1 cellular context compared by ENCODE assay signal in the genomic region with DNA sequence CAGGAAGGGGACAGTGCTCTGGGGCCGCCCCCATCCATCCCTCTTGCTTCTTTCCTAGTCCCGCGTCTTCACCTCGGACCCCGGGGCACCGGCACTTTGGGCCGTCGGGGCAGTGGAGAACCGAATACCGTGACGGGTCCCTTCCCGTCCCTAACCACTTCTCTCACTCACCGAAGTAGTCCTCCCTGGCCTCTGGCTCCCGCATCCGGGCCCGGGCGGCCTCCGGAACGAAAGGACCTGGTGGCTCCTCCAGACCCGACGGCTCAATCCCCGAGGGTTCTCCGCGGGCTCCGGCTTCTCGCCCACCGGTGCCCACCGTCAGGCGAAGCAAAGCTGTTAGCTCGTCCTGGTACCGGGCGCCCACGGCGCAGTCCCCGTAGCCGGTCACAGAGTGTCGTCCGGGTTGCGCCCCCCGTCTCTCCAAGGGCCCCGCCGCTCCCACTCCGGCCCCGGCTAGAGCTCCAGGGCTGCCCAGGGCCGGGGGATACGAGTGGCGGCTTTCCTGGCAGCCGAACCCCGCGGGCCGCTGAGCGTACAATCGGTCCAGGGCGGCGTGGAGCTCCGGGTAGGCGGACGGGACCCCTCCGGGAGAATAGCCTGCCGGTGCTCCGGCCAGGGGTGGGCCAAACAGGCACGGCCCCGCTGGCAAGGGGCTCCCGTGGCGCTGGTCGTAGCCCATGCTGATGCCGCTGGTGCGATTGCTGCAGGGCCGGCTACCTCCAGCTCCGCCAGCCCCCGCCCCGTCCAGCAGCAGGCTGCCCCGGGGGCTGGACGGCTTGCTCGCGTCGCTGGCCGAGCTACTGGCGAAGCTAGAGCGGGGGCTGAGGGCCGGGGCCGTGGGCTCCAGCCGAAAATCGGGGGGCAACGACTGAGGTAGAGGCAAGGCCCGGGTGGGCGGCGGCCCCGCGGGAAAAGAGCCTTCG.
TF ChIP-seq lines count a peak whose summit lies in the region.

No MANE protein-coding gene starts in this region.

TF ChIP-seq in HepG2, 621 proteins besides CTCF, POLR2A, EP300 and RAD21 (continues in another document):
- peak; percentile 48; the same call in 1 of the 2 replicates for TF ChIP-seq RELA (CRISPR knock-in tag; IDR thresholded peaks at IDR 0.05)
- peak; percentile 26 for TF ChIP-seq ZNF704 (CRISPR knock-in tag; IDR thresholded peaks at IDR 0.05; ENCODE audit: borderline replicate concordance)
- peak; percentile 60 for TF ChIP-seq JARID2 (CRISPR knock-in tag; IDR thresholded peaks at IDR 0.05; ENCODE audit: insufficient replicate concordance)
- TF ChIP-seq POLR2G (IDR thresholded peaks at IDR 0.05; ENCODE audit: low read depth, low read length), result peak; percentile 63
- peak; percentile 74 for TF ChIP-seq ZNF230 (CRISPR knock-in tag; IDR thresholded peaks at IDR 0.05)
- no peak for TF ChIP-seq FOXC1 (CRISPR knock-in tag; IDR thresholded peaks at IDR 0.05; ENCODE audit: borderline replicate concordance)
- TF ChIP-seq ZNF703 (CRISPR knock-in tag; IDR thresholded peaks at IDR 0.05; ENCODE audit: borderline replicate concordance), result no peak
- TF ChIP-seq, protein P1, sequence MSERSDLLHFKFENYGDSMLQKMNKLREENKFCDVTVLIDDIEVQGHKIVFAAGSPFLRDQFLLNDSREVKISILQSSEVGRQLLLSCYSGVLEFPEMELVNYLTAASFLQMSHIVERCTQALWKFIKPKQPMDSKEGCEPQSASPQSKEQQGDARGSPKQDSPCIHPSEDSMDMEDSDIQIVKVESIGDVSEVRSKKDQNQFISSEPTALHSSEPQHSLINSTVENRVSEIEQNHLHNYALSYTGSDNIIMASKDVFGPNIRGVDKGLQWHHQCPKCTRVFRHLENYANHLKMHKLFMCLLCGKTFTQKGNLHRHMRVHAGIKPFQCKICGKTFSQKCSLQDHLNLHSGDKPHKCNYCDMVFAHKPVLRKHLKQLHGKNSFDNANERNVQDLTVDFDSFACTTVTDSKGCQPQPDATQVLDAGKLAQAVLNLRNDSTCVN (CRISPR knock-in tag; IDR thresholded peaks at IDR 0.05; ENCODE audit: borderline replicate concordance), result peak; percentile 32; the same call in 1 of the 2 replicates
- 0 out of 2 replicates have a peak, but pooled peaks have one; percentile 25 for TF ChIP-seq ZNF101 (CRISPR knock-in tag; IDR thresholded peaks at IDR 0.05; ENCODE audit: borderline replicate concordance, low read depth)
- no peak for TF ChIP-seq ZNF883 (CRISPR knock-in tag; IDR thresholded peaks at IDR 0.05; ENCODE audit: not compliant biosample characterization)
- TF ChIP-seq ZFP36 (IDR thresholded peaks at IDR 0.05; ENCODE audit: borderline replicate concordance, low read depth, low read length, partially characterized antibody), result no peak
- 0 out of 2 replicates have a peak, but pooled peaks have one; percentile 36 for TF ChIP-seq KAT8 (CRISPR knock-in tag; IDR thresholded peaks at IDR 0.05)
- TF ChIP-seq SIX4 (CRISPR knock-in tag; IDR thresholded peaks at IDR 0.05), result no peak
- no peak for TF ChIP-seq TRIM22 (IDR thresholded peaks at IDR 0.05)
- peak; percentile 90 for TF ChIP-seq SRSF1 (optimal IDR thresholded peaks at IDR 0.05; ENCODE audit: low read depth, low read length)
- TF ChIP-seq POLR2AphosphoS2 (IDR thresholded peaks at IDR 0.05; ENCODE audit: low read depth, low read length), result peak; percentile 85; the same call in 1 of the 2 replicates
- TF ChIP-seq ZKSCAN8 (CRISPR knock-in tag; IDR thresholded peaks at IDR 0.05; ENCODE audit: borderline replicate concordance), result 0 out of 2 replicates have a peak, but pooled peaks have one; percentile 9
- TF ChIP-seq ZNF138 (CRISPR knock-in tag; IDR thresholded peaks at IDR 0.05; ENCODE audit: low read depth), result peak; percentile 83
- TF ChIP-seq CENPBD1 (CRISPR knock-in tag; IDR thresholded peaks at IDR 0.05; ENCODE audit: borderline replicate concordance, low read depth), result no peak
- TF ChIP-seq NFIB (CRISPR knock-in tag; IDR thresholded peaks at IDR 0.05; ENCODE audit: borderline replicate concordance), result no peak
- no peak for TF ChIP-seq ZNF616 (CRISPR knock-in tag; IDR thresholded peaks at IDR 0.05; ENCODE audit: low read depth)
- no peak; the same call in 1 of the 2 replicates for TF ChIP-seq KLF13 (CRISPR knock-in tag; IDR thresholded peaks at IDR 0.05)
- TF ChIP-seq, protein P2, sequence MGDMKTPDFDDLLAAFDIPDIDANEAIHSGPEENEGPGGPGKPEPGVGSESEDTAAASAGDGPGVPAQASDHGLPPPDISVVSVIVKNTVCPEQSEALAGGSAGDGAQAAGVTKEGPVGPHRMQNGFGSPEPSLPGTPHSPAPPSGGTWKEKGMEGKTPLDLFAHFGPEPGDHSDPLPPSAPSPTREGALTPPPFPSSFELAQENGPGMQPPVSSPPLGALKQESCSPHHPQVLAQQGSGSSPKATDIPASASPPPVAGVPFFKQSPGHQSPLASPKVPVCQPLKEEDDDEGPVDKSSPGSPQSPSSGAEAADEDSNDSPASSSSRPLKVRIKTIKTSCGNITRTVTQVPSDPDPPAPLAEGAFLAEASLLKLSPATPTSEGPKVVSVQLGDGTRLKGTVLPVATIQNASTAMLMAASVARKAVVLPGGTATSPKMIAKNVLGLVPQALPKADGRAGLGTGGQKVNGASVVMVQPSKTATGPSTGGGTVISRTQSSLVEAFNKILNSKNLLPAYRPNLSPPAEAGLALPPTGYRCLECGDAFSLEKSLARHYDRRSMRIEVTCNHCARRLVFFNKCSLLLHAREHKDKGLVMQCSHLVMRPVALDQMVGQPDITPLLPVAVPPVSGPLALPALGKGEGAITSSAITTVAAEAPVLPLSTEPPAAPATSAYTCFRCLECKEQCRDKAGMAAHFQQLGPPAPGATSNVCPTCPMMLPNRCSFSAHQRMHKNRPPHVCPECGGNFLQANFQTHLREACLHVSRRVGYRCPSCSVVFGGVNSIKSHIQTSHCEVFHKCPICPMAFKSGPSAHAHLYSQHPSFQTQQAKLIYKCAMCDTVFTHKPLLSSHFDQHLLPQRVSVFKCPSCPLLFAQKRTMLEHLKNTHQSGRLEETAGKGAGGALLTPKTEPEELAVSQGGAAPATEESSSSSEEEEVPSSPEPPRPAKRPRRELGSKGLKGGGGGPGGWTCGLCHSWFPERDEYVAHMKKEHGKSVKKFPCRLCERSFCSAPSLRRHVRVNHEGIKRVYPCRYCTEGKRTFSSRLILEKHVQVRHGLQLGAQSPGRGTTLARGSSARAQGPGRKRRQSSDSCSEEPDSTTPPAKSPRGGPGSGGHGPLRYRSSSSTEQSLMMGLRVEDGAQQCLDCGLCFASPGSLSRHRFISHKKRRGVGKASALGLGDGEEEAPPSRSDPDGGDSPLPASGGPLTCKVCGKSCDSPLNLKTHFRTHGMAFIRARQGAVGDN (CRISPR knock-in tag; IDR thresholded peaks at IDR 0.05), result peak; percentile 61
- no peak for TF ChIP-seq ATAD3A (CRISPR knock-in tag; IDR thresholded peaks at IDR 0.05)
- peak; percentile 61 for TF ChIP-seq ZNF713 (CRISPR knock-in tag; IDR thresholded peaks at IDR 0.05)
- peak; percentile 88; the same call in 1 of the 2 replicates for TF ChIP-seq ZNF33B (CRISPR knock-in tag; IDR thresholded peaks at IDR 0.05)
- no peak; the same call in 1 of the 2 replicates for TF ChIP-seq GATAD1 (CRISPR knock-in tag; IDR thresholded peaks at IDR 0.05)
- no peak for TF ChIP-seq BRD4 (CRISPR knock-in tag; IDR thresholded peaks at IDR 0.05)
- TF ChIP-seq, protein P3, sequence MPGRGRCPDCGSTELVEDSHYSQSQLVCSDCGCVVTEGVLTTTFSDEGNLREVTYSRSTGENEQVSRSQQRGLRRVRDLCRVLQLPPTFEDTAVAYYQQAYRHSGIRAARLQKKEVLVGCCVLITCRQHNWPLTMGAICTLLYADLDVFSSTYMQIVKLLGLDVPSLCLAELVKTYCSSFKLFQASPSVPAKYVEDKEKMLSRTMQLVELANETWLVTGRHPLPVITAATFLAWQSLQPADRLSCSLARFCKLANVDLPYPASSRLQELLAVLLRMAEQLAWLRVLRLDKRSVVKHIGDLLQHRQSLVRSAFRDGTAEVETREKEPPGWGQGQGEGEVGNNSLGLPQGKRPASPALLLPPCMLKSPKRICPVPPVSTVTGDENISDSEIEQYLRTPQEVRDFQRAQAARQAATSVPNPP (CRISPR knock-in tag; IDR thresholded peaks at IDR 0.05), result no peak
- TF ChIP-seq, protein P4, sequence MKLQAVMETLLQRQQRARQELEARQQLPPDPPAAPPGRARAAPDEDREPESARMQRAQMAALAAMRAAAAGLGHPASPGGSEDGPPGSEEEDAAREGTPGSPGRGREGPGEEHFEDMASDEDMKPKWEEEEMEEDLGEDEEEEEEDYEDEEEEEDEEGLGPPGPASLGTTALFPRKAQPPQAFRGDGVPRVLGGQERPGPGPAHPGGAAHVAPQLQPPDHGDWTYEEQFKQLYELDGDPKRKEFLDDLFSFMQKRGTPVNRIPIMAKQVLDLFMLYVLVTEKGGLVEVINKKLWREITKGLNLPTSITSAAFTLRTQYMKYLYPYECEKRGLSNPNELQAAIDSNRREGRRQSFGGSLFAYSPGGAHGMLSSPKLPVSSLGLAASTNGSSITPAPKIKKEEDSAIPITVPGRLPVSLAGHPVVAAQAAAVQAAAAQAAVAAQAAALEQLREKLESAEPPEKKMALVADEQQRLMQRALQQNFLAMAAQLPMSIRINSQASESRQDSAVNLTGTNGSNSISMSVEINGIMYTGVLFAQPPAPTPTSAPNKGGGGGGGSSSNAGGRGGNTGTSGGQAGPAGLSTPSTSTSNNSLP (IDR thresholded peaks at IDR 0.05; ENCODE audit: low read depth, low read length), result 0 out of 2 replicates have a peak, but pooled peaks have one; percentile 5
- TF ChIP-seq KLF9 (CRISPR knock-in tag; IDR thresholded peaks at IDR 0.05; ENCODE audit: low read depth), result peak; percentile 25; the same call in 1 of the 2 replicates
- no peak for TF ChIP-seq NR2F2 (IDR thresholded peaks at IDR 0.05; ENCODE audit: borderline replicate concordance, low read depth)
- peak; percentile 22; the same call in 1 of the 2 replicates for TF ChIP-seq HCFC1 (IDR thresholded peaks at IDR 0.05; ENCODE audit: low read depth, low read length)
- no peak for TF ChIP-seq TBP (CRISPR knock-in tag; IDR thresholded peaks at IDR 0.05)
- 0 out of 2 replicates have a peak, but pooled peaks have one; percentile 26 for TF ChIP-seq SAFB2 (CRISPR knock-in tag; IDR thresholded peaks at IDR 0.05; ENCODE audit: borderline replicate concordance, low read depth)
- no peak for TF ChIP-seq ZNF710 (CRISPR knock-in tag; IDR thresholded peaks at IDR 0.05; ENCODE audit: borderline replicate concordance)
- peak; percentile 27; the same call in 1 of the 2 replicates for TF ChIP-seq SMAD9 (CRISPR knock-in tag; IDR thresholded peaks at IDR 0.05)
- TF ChIP-seq, protein P5, sequence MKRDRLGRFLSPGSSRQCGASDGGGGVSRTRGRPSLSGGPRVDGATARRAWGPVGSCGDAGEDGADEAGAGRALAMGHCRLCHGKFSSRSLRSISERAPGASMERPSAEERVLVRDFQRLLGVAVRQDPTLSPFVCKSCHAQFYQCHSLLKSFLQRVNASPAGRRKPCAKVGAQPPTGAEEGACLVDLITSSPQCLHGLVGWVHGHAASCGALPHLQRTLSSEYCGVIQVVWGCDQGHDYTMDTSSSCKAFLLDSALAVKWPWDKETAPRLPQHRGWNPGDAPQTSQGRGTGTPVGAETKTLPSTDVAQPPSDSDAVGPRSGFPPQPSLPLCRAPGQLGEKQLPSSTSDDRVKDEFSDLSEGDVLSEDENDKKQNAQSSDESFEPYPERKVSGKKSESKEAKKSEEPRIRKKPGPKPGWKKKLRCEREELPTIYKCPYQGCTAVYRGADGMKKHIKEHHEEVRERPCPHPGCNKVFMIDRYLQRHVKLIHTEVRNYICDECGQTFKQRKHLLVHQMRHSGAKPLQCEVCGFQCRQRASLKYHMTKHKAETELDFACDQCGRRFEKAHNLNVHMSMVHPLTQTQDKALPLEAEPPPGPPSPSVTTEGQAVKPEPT (CRISPR knock-in tag; IDR thresholded peaks at IDR 0.05; ENCODE audit: low read depth), result no peak; the same call in 1 of the 2 replicates
- no peak for TF ChIP-seq ZFP62 (CRISPR knock-in tag; IDR thresholded peaks at IDR 0.05)
- no peak for TF ChIP-seq ATF2 (CRISPR knock-in tag; IDR thresholded peaks at IDR 0.05)
- TF ChIP-seq SAP130 (CRISPR knock-in tag; IDR thresholded peaks at IDR 0.05; ENCODE audit: low read depth), result no peak; the same call in none of the 2 replicates
